Comparison of ENCODE assay signal across 21 cellular contexts in the genomic region with DNA sequence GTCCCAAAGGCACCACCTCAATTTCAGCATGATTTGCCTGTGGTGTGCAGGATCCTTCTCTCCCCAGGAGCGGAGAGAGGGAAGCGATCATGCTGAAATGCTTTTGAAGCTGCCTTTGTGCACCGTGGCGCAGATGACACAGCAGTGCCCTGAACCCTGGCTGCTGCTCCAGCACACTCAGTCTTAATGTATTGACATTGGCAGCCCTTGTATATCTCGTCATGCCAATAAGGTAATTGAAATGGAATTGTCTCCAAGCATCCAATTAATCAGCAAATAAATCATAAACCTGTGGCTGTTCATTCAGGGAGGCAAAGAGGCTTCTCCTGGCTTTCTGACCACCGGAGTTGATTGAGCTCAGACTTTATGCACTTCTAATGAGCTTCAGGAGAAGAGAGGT.
DNase-seq lines count a peak whose midpoint lies in the region; ATAC-seq, FAIRE-seq and TF ChIP-seq lines count a peak whose summit lies in the region.
"Had no signal": no experiment of that assay in that cellular context is flagged by ENCODE, and none has a peak within 500 bp of the region (broad histone marks: within the 10 kb centered on the region; RNA-seq: fewer than 3 reads in every experiment).

No MANE protein-coding gene starts in this region.

- H3K9me3 ChIP-seq in endodermal cell (ENCODE audit: control insufficient read depth, low read length) (no peaks in the 10 kb centered on the region), ascending aorta (no peaks in the 10 kb centered on the region)
- H3K9me3 ChIP-seq: ovary had no signal

- H3K9me3 Mint-ChIP-seq in endodermal cell: no peaks in the 10 kb centered on the region
- H3K9me3 Mint-ChIP-seq: activated naive CD4-positive, alpha-beta T cell treated with anti-CD3 and anti-CD28 coated beads for 36 hours; stimulated activated naive B cell treated with anti-CD40 and anti-IgM and Interleukin-4, amounts not matched to agents 10 μg/mL and 1 μg/mL and 100 μg/mL, for 72 hours; type B pancreatic cell had no signal

- no peak overlapping the region for H3K4me3 ChIP-seq in endodermal cell (ENCODE audit: low read length)
- H3K4me3 ChIP-seq in ascending aorta: no peak overlapping the region
- H3K4me3 ChIP-seq: ovary had no signal

- H3K27me3 ChIP-seq in endodermal cell (ENCODE audit: control insufficient read depth, insufficient read depth, low read length, poor library complexity, severe bottlenecking) (no peaks in the 10 kb centered on the region), ascending aorta (no peaks in the 10 kb centered on the region)
- H3K27me3 ChIP-seq: ovary had no signal

- peaks cover 62% of the 10 kb centered on the region for H3K4me1 Mint-ChIP-seq in endodermal cell
- H3K4me1 Mint-ChIP-seq: activated CD4-positive, alpha-beta T cell treated with anti-CD3 and anti-CD28 coated beads for 36 hours; CD4-positive, alpha-beta memory T cell had no signal

- peaks cover 11% of the 10 kb centered on the region for H3K27me3 Mint-ChIP-seq in endodermal cell (ENCODE audit: insufficient read depth)
- H3K27me3 Mint-ChIP-seq: type B pancreatic cell had no signal

- no peak overlapping the region for H3K9ac ChIP-seq in endodermal cell (ENCODE audit: extremely low read depth, low read length, poor library complexity, severe bottlenecking)

- intact Hi-C loops in ascending aorta (cut with DNase I): no loop called here

- H3K27ac Mint-ChIP-seq in endodermal cell: no peak overlapping the region
- H3K27ac Mint-ChIP-seq: activated CD4-positive, alpha-beta T cell treated with anti-CD3 and anti-CD28 coated beads for 36 hours; activated naive CD4-positive, alpha-beta T cell treated with anti-CD3 and anti-CD28 coated beads for 36 hours; CD4-positive, alpha-beta memory T cell; stimulated activated naive B cell treated with anti-CD40 and anti-IgM and Interleukin-4, amounts not matched to agents 10 μg/mL and 1 μg/mL and 100 μg/mL, for 72 hours; type B pancreatic cell had no signal

- no peak for ATAC-seq in HG03045 (IDR thresholded peaks at IDR 0.05; ENCODE audit: unreplicated experiment)
- ATAC-seq: activated CD4-positive, alpha-beta T cell treated with anti-CD3 and anti-CD28 coated beads for 36 hours; HCT116; HepG2; left lobe of liver; stimulated activated naive B cell treated with anti-CD40 and anti-IgM and Interleukin-4, amounts not matched to agents 10 μg/mL and 1 μg/mL and 100 μg/mL, for 72 hours had no signal

- WGBS in endodermal cell (ENCODE audit: insufficient coverage in 1 of 2, insufficient read length in 1 of 2), 2 experiments: 95 to 100% methylated on average over 2 to 6 of the region's 6 CpGs

- H3K36me3 ChIP-seq in endodermal cell (ENCODE audit: control insufficient read depth, insufficient read depth, low read length): no peaks in the 10 kb centered on the region
- no peaks in the 10 kb centered on the region for H3K36me3 ChIP-seq in ascending aorta
- H3K36me3 ChIP-seq: ovary had no signal

- DNase-seq in NCI-H1436 (lab: John Stamatoyannopoulos, UW): peak; percentile 15
- peak; percentile 91 for DNase-seq in NCI-H748 treated with DMSO at 0.1 percent for 48 hours (lab: John Stamatoyannopoulos, UW)
- DNase-seq in endodermal cell: peak; percentile 33
- DNase-seq in ascending aorta (ENCODE audit: low spot score in 2 of 2): no peak
- DNase-seq in urothelium cell line (ENCODE audit: low spot score): no peak
- DNase-seq in effector CD8-positive, alpha-beta T cell (lab: John Stamatoyannopoulos, UW): no peak
- DNase-seq: activated CD4-positive, alpha-beta T cell treated with anti-CD3 and anti-CD28 coated beads for 36 hours; activated CD8-positive, alpha-beta memory T cell treated with anti-CD3 and anti-CD28 coated beads, Interleukin-2, amount 50 U/mL, for 48 hours; activated naive CD4-positive, alpha-beta T cell treated with anti-CD3 and anti-CD28 coated beads for 36 hours; CD4-positive, alpha-beta memory T cell; NK-92 treated with Interleukin-12 subunit alpha and Interleukin-12 subunit beta, amount 100 ng/mL, for 24 hours; ovary; stimulated activated naive B cell treated with anti-CD40 and anti-IgM and Interleukin-4, amounts not matched to agents 10 μg/mL and 1 μg/mL and 100 μg/mL, for 72 hours; T-helper 9 cell had no signal

- H3K27ac ChIP-seq in C4-2B (peak overlapping the region; percentile 88), endodermal cell (ENCODE audit: low read depth, low read length) (no peak overlapping the region), ascending aorta (no peak overlapping the region)
- H3K27ac ChIP-seq: ovary had no signal

- H3K4me1 ChIP-seq in endodermal cell (ENCODE audit: control insufficient read depth, insufficient read depth, low read length): peaks cover 7% of the 10 kb centered on the region
- no peaks in the 10 kb centered on the region for H3K4me1 ChIP-seq in ascending aorta

- no peak for TF ChIP-seq CTCF in C4-2B (conservative IDR thresholded peaks at IDR 0.05)
- no peak for TF ChIP-seq CTCF in endodermal cell (conservative IDR thresholded peaks at IDR 0.05)
- no peak for TF ChIP-seq CTCF in ascending aorta (IDR thresholded peaks at IDR 0.05)

- no peaks in the 10 kb centered on the region for H3K36me3 Mint-ChIP-seq in endodermal cell (ENCODE audit: low read depth)
- H3K36me3 Mint-ChIP-seq: CD4-positive, alpha-beta memory T cell; stimulated activated naive B cell treated with anti-CD40 and anti-IgM and Interleukin-4, amounts not matched to agents 10 μg/mL and 1 μg/mL and 100 μg/mL, for 72 hours; type B pancreatic cell had no signal

- no peak for FAIRE-seq in urothelium cell line (lab: Jason Lieb, UNC)
- FAIRE-seq: A204.1, HepG2 had no signal

- no peak overlapping the region for H3K4me3 Mint-ChIP-seq in endodermal cell
- H3K4me3 Mint-ChIP-seq: activated CD4-positive, alpha-beta T cell treated with anti-CD3 and anti-CD28 coated beads for 36 hours; activated naive CD4-positive, alpha-beta T cell treated with anti-CD3 and anti-CD28 coated beads for 36 hours; CD4-positive, alpha-beta memory T cell; stimulated activated naive B cell treated with anti-CD40 and anti-IgM and Interleukin-4, amounts not matched to agents 10 μg/mL and 1 μg/mL and 100 μg/mL, for 72 hours; type B pancreatic cell had no signal

Comparison
In these comparisons a context has a peak if more than half of its experiments do, and no peak if none do; other contexts are left out.
1. DNase-seq: peak in NCI-H1436 (single experiment), NCI-H748 treated with DMSO at 0.1 percent for 48 hours (single experiment) and endodermal cell (single experiment); none in ascending aorta (0 of 2), urothelium cell line (single experiment) and effector CD8-positive, alpha-beta T cell (single experiment).